20 cellular contexts compared by ENCODE assay signal in the genomic region with DNA sequence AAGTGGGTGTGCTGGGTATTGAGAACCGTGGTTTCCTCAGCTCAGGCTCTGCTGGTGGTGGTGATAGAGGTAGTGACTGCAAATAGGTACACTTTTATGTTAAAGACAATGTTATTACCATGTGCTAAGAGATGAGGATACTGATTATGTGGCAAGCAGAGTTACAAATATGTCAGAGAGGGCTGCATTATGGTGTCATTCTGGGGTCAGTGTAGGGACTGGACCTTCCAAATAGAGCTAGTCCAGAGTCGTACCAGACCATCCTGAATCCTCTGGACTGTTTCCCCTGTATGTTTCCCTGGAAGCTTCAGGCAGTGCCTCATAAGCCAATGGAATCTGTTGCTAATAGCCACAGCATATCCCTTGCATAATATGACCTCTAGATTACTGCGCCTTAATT. TPM values are rescaled to one million over a fixed set of nuclear protein-coding genes. Genes with fewer than 3 reads are reported as not detected.
"Had no signal": no experiment of that assay in that cellular context is flagged by ENCODE, and none has a peak within 500 bp of the region (broad histone marks: within the 10 kb centered on the region; RNA-seq: fewer than 3 reads in every experiment).

TSS of gene DNAJB7 (minus strand) at position 101 of the 400 bp plus-strand sequence. CDS start 119 bp downstream, outside the sequence.

- H3K27me3 Mint-ChIP-seq: stimulated activated naive CD8-positive, alpha-beta T cell treated with anti-CD3 and anti-CD28 coated beads, Interleukin-15, amount 100 ng/mL, for 72 hours had no signal

- DNase-seq: activated CD4-positive, alpha-beta T cell treated with anti-CD3 and anti-CD28 coated beads, Interleukin-2, amount 50 U/mL, for 48 hours; activated CD4-positive, CD25-positive, alpha-beta regulatory T cell treated with anti-CD3 and anti-CD28 coated beads, Interleukin-2, amount 50 U/mL, for 72 hours; activated gamma-delta T cell treated with Interleukin-2 at 50 U/mL for 16 hours; caudate nucleus; hippocampal formation; left lung; right lobe of liver; stimulated activated naive CD8-positive, alpha-beta T cell treated with anti-CD3 and anti-CD28 coated beads, Interleukin-15, amount 100 ng/mL, for 72 hours; SW 1271; upper lobe of left lung had no signal

- H3K4me3 Mint-ChIP-seq: stimulated activated naive CD8-positive, alpha-beta T cell treated with anti-CD3 and anti-CD28 coated beads, Interleukin-15, amount 100 ng/mL, for 72 hours; T-helper 2 cell treated with Interferon-gamma antibody and Interleukin-4, amounts not matched to agents 5 μg/mL and 100 μg/mL, for 36 hours had no signal

- H3K9me3 ChIP-seq: esophagus muscularis mucosa, left lung, right lobe of liver, upper lobe of left lung had no signal

- H3K27ac ChIP-seq: esophagus muscularis mucosa, left lung, right lobe of liver, upper lobe of left lung had no signal

- H3K36me3 ChIP-seq: right lobe of liver had no signal

- H3K9me3 Mint-ChIP-seq: stimulated activated naive CD8-positive, alpha-beta T cell treated with anti-CD3 and anti-CD28 coated beads, Interleukin-15, amount 100 ng/mL, for 72 hours; T-helper 2 cell treated with Interferon-gamma antibody and Interleukin-4, amounts not matched to agents 5 μg/mL and 100 μg/mL, for 36 hours had no signal

- H3K27me3 ChIP-seq: esophagus muscularis mucosa, left lung, right lobe of liver, upper lobe of left lung had no signal

- H3K4me3 ChIP-seq: esophagus muscularis mucosa, left lung, right lobe of liver, smooth muscle cell, upper lobe of left lung had no signal

- ATAC-seq: left lung; right lobe of liver; stimulated activated naive CD8-positive, alpha-beta T cell treated with anti-CD3 and anti-CD28 coated beads, Interleukin-15, amount 100 ng/mL, for 72 hours had no signal

- H3K4me2 ChIP-seq: smooth muscle cell had no signal

- H3K27ac Mint-ChIP-seq: T-helper 2 cell treated with Interferon-gamma antibody and Interleukin-4, amounts not matched to agents 5 μg/mL and 100 μg/mL, for 36 hours had no signal

RNA-seq across cellular contexts. Expression of gene DNAJB7, which starts in this region (rescaled TPM):
- total RNA-seq: esophagus muscularis mucosa, fibroblast of villous mesenchyme, glomerular endothelial cell, left lung, osteoblast, pulmonary artery endothelial cell, right lobe of liver, smooth muscle cell, temporal lobe, upper lobe of left lung had no signal
- polyA plus RNA-seq: keratinocyte, neural cell, smooth muscle cell had no signal
